1 cellular context compared by ENCODE assay signal in the genomic region with DNA sequence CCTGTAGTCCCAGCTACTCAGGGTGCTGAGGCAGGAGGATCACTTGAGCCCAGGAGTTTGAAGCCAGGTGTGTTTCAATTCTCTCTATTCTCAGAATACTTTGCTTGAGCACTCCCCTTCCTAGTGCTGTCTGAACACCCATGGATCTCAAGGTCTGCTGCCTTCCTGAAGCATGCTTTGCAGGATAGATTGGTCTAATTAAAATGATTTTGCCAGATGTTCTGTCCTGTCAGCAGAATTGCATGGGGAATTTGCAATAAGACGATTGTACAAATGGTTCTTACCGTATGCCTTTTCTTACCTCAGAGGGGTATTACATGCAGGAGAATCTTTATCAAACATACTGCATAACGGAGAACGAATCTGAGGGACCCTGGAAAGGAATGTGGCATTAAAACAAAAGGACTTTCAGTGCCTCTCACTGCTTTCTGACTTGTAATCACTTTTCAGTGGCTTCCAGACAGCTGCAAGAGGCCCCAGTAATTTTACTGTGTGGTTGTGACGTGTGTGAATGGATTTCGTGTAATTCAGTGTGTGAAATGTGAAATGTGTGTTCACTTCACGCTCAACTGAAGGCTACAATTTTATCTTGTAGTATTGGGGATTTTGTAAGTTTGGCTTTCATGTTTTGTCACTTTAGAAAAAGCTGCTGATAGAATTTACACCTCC.
TF ChIP-seq lines count a peak whose summit lies in the region.

No MANE protein-coding gene starts in this region.

TF ChIP-seq in HepG2, 621 proteins besides CTCF, POLR2A, EP300 and RAD21 (continued from another document):
- TF ChIP-seq, protein P1, sequence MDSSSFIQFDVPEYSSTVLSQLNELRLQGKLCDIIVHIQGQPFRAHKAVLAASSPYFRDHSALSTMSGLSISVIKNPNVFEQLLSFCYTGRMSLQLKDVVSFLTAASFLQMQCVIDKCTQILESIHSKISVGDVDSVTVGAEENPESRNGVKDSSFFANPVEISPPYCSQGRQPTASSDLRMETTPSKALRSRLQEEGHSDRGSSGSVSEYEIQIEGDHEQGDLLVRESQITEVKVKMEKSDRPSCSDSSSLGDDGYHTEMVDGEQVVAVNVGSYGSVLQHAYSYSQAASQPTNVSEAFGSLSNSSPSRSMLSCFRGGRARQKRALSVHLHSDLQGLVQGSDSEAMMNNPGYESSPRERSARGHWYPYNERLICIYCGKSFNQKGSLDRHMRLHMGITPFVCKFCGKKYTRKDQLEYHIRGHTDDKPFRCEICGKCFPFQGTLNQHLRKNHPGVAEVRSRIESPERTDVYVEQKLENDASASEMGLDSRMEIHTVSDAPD (CRISPR knock-in tag; IDR thresholded peaks at IDR 0.05) = no peak
- TF ChIP-seq ZFP36L1 (CRISPR knock-in tag; IDR thresholded peaks at IDR 0.05) (no peak), NR1H2 (CRISPR knock-in tag; IDR thresholded peaks at IDR 0.05; ENCODE audit: borderline replicate concordance, low read depth) (no peak), HOXD1 (CRISPR knock-in tag; IDR thresholded peaks at IDR 0.05) (no peak), ZNF788 (CRISPR knock-in tag; IDR thresholded peaks at IDR 0.05; ENCODE audit: borderline replicate concordance) (no peak), ATM (IDR thresholded peaks at IDR 0.05; ENCODE audit: borderline replicate concordance) (no peak), CREB1 (IDR thresholded peaks at IDR 0.05) (peak; percentile 36; the same call in 1 of the 2 replicates), CREB1 (CRISPR knock-in tag; IDR thresholded peaks at IDR 0.05) (no peak), MAFK (conservative IDR thresholded peaks at IDR 0.05 in 1 of 2, IDR thresholded peaks at IDR 0.05 in 1 of 2; ENCODE audit: low read length in 2 of 2) (peak; percentile 79 to 88)
